In the genomic region with DNA sequence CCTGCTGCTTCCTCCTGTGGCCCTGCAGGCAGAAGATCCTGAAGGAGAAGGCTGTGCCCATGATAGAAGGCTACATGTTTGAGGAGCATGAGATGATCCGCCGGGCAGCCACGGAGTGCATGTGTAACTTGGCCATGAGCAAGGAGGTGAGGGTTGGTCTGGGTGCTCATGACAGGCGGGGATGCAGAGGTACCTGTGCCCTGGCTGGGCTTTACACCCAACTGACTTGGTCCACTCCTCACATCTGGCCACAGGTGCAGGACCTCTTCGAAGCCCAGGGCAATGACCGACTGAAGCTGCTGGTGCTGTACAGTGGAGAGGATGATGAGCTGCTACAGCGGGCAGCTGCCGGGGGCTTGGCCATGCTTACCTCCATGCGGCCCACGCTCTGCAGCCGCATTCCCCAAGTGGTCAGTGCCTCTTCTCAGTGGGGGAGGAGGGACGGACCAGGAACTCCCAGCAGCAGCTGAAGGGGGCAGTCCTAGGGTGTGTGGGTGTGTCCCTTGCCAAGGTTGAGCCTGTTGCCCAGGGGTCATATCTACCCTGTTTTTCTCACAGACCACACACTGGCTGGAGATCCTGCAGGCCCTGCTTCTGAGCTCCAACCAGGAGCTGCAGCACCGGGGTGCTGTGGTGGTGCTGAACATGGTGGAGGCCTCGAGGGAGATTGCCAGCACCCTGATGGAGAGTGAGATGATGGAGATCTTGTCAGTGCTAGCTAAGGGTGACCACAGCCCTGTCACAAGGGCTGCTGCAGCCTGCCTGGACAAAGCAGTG, we compare ENCODE assay signal across 21 cellular contexts. TPM values are rescaled to one million over a fixed set of nuclear protein-coding genes. Genes with fewer than 3 reads are reported as not detected.
DNase-seq lines count a peak whose midpoint lies in the region; ATAC-seq and TF ChIP-seq lines count a peak whose summit lies in the region.
"Had no signal": no experiment of that assay in that cellular context is flagged by ENCODE, and none has a peak within 500 bp of the region (broad histone marks: within the 10 kb centered on the region; RNA-seq: fewer than 3 reads in every experiment).

No MANE protein-coding gene starts in this region.

- no peak overlapping the region for H3K4me3 Mint-ChIP-seq in stimulated activated naive CD8-positive, alpha-beta T cell treated with anti-CD3 and anti-CD28 coated beads, Interleukin-15, Interleukin-2, amounts not matched to agents 100 ng/mL and 50 ng/mL, for 24 hours
- no peak overlapping the region for H3K4me3 Mint-ChIP-seq in stimulated activated naive CD8-positive, alpha-beta T cell treated with anti-CD3 and anti-CD28 coated beads, Interleukin-15, amount 100 ng/mL, for 72 hours
- no peak overlapping the region for H3K4me3 Mint-ChIP-seq in WTC11
- peak overlapping the region in 9 of 10 donors; percentile 8 to 89 (median 63) for H3K4me3 Mint-ChIP-seq in naive thymus-derived CD4-positive, alpha-beta T cell

- no peaks in the 10 kb centered on the region for H3K9me3 Mint-ChIP-seq in stimulated activated naive CD8-positive, alpha-beta T cell treated with anti-CD3 and anti-CD28 coated beads, Interleukin-15, Interleukin-2, amounts not matched to agents 100 ng/mL and 50 ng/mL, for 24 hours
- H3K9me3 Mint-ChIP-seq in stimulated activated naive CD8-positive, alpha-beta T cell treated with anti-CD3 and anti-CD28 coated beads, Interleukin-15, amount 100 ng/mL, for 72 hours = no peaks in the 10 kb centered on the region
- H3K9me3 Mint-ChIP-seq in WTC11 = no peaks in the 10 kb centered on the region
- H3K9me3 Mint-ChIP-seq in naive thymus-derived CD4-positive, alpha-beta T cell = no peaks in the 10 kb centered on the region

- TF ChIP-seq CTCF in WTC11 (IDR thresholded peaks at IDR 0.05) = no peak

- H3K36me3 ChIP-seq in naive thymus-derived CD4-positive, alpha-beta T cell (ENCODE audit: control insufficient read depth in 2 of 3, insufficient read depth in 3 of 3, low read length in 3 of 3) = peaks cover 0 to 55% (median 4%) of the 10 kb centered on the region in 3 experiments

- H3K27ac Mint-ChIP-seq in stimulated activated naive CD8-positive, alpha-beta T cell treated with anti-CD3 and anti-CD28 coated beads, Interleukin-15, Interleukin-2, amounts not matched to agents 100 ng/mL and 50 ng/mL, for 24 hours = peak overlapping the region; percentile 11
- H3K27ac Mint-ChIP-seq in stimulated activated naive CD8-positive, alpha-beta T cell treated with anti-CD3 and anti-CD28 coated beads, Interleukin-15, amount 100 ng/mL, for 72 hours = no peak overlapping the region
- peak overlapping the region; percentile 72; the same call in 1 of the 2 replicates for H3K27ac Mint-ChIP-seq in WTC11
- H3K27ac Mint-ChIP-seq in naive thymus-derived CD4-positive, alpha-beta T cell = peak overlapping the region in 6 of 9 donors; percentile 7 to 82 (median 60)

- H3K9me3 ChIP-seq in naive thymus-derived CD4-positive, alpha-beta T cell (ENCODE audit: control insufficient read depth in 2 of 3, low read length in 3 of 3) = no peaks in the 10 kb centered on the region
- H3K9me3 ChIP-seq: esophagus squamous epithelium, gastroesophageal sphincter, HAP-1, psoas muscle, tibial artery had no signal

- ATAC-seq in stimulated activated naive CD8-positive, alpha-beta T cell treated with anti-CD3 and anti-CD28 coated beads, Interleukin-15, amount 100 ng/mL, for 72 hours = no peak
- no peak for ATAC-seq in WTC11
- no peak for ATAC-seq in naive thymus-derived CD4-positive, alpha-beta T cell
- no peak for ATAC-seq in HG03571 (IDR thresholded peaks at IDR 0.05; ENCODE audit: unreplicated experiment)
- ATAC-seq: gastroesophageal sphincter, Panc1, psoas muscle had no signal

- CTCF ChIA-PET in WTC11 (lab: Charles Lee) = interaction anchor here (1.1 to 6.2 kb wide), 3 partner anchors 19 to 147 kb away, joined by 3 to 264 read pairs (median 116); a partner anchor contains a TSS
- CTCF ChIA-PET in naive thymus-derived CD4-positive, alpha-beta T cell (lab: Charles Lee) = interaction anchor here (7.7 kb wide), 1 partner anchor 21 kb away, joined by 67 read pairs; a partner anchor contains a TSS

- H3K4me3 ChIP-seq in naive thymus-derived CD4-positive, alpha-beta T cell (ENCODE audit: low read length) = no peak overlapping the region
- H3K4me3 ChIP-seq: esophagus squamous epithelium, gastroesophageal sphincter, HAP-1, psoas muscle, tibial artery had no signal

- no peak for DNase-seq in stimulated activated naive CD8-positive, alpha-beta T cell treated with anti-CD3 and anti-CD28 coated beads, Interleukin-15, amount 100 ng/mL, for 72 hours
- no peak for DNase-seq in WTC11 (ENCODE audit: low spot score)
- no peak for DNase-seq in naive thymus-derived CD4-positive, alpha-beta T cell
- no peak for DNase-seq in NCI-H345 treated with DMSO at 0.1 percent for 48 hours (lab: John Stamatoyannopoulos, UW; ENCODE audit: unreplicated experiment)
- DNase-seq in NCI-H1417 treated with DMSO at 0.1 percent for 48 hours (lab: John Stamatoyannopoulos, UW) = no peak
- DNase-seq: activated gamma-delta T cell treated with Interleukin-2 at 50 U/mL for 16 hours; DND-41; esophagus squamous epithelium; NCI-H1092; NCI-H2081; NCI-H446 treated with DMSO at 0.1 percent for 48 hours; psoas muscle; stimulated activated CD4-positive, alpha-beta T cell treated with anti-CD3 and anti-CD28 coated beads, Interleukin-2, amount 100 ng/mL, for 24 hours; stimulated activated naive CD4-positive, alpha-beta T cell treated with Interleukin-2 at 50 U/mL for 16 hours; T1000; tibial artery had no signal

- H3K27ac ChIP-seq in naive thymus-derived CD4-positive, alpha-beta T cell (ENCODE audit: low read depth, low read length) = no peak overlapping the region
- H3K27ac ChIP-seq: esophagus squamous epithelium, psoas muscle, tibial artery had no signal

- intact Hi-C loops in naive thymus-derived CD4-positive, alpha-beta T cell (cut with micrococcal nuclease) = loop anchor here in 1 of 2 donors (10.0 kb wide), 1 partner anchor 902 kb away; a partner anchor contains a TSS

- H3K4me1 Mint-ChIP-seq in stimulated activated naive CD8-positive, alpha-beta T cell treated with anti-CD3 and anti-CD28 coated beads, Interleukin-15, Interleukin-2, amounts not matched to agents 100 ng/mL and 50 ng/mL, for 24 hours (ENCODE audit: low read depth) = peaks cover 12% of the 10 kb centered on the region
- peaks cover 20% of the 10 kb centered on the region for H3K4me1 Mint-ChIP-seq in stimulated activated naive CD8-positive, alpha-beta T cell treated with anti-CD3 and anti-CD28 coated beads, Interleukin-15, amount 100 ng/mL, for 72 hours
- H3K4me1 Mint-ChIP-seq in WTC11 = peaks cover 16% of the 10 kb centered on the region
- H3K4me1 Mint-ChIP-seq in naive thymus-derived CD4-positive, alpha-beta T cell = peaks cover 0 to 24% (median 13%) of the 10 kb centered on the region in 7 donors

- no peaks in the 10 kb centered on the region for H3K27me3 Mint-ChIP-seq in stimulated activated naive CD8-positive, alpha-beta T cell treated with anti-CD3 and anti-CD28 coated beads, Interleukin-15, Interleukin-2, amounts not matched to agents 100 ng/mL and 50 ng/mL, for 24 hours
- H3K27me3 Mint-ChIP-seq in stimulated activated naive CD8-positive, alpha-beta T cell treated with anti-CD3 and anti-CD28 coated beads, Interleukin-15, amount 100 ng/mL, for 72 hours = no peaks in the 10 kb centered on the region
- H3K27me3 Mint-ChIP-seq in WTC11 (ENCODE audit: low read depth) = no peaks in the 10 kb centered on the region
- H3K27me3 Mint-ChIP-seq in naive thymus-derived CD4-positive, alpha-beta T cell = no peaks in the 10 kb centered on the region

- POLR2A ChIA-PET in WTC11 (lab: Charles Lee) = interaction anchor here (0.8 to 1.9 kb wide), 2 partner anchors 10 to 18 kb away, joined by 3 to 19 read pairs; a partner anchor contains a TSS
- POLR2A ChIA-PET in naive thymus-derived CD4-positive, alpha-beta T cell (lab: Charles Lee) = interaction anchor here (1.8 to 9.2 kb wide), 2 partner anchors 13 to 20 kb away, joined by 4 to 119 read pairs; a partner anchor contains a TSS

- peaks cover 45% of the 10 kb centered on the region for H3K36me3 Mint-ChIP-seq in stimulated activated naive CD8-positive, alpha-beta T cell treated with anti-CD3 and anti-CD28 coated beads, Interleukin-15, Interleukin-2, amounts not matched to agents 100 ng/mL and 50 ng/mL, for 24 hours (ENCODE audit: low read depth)
- peaks cover 43% of the 10 kb centered on the region for H3K36me3 Mint-ChIP-seq in WTC11
- H3K36me3 Mint-ChIP-seq in naive thymus-derived CD4-positive, alpha-beta T cell = peaks cover 0 to 29% (median 4%) of the 10 kb centered on the region in 5 donors

- H3K4me1 ChIP-seq in naive thymus-derived CD4-positive, alpha-beta T cell (ENCODE audit: control insufficient read depth in 2 of 2, insufficient read depth in 2 of 2, low read length in 2 of 2) = peaks cover 10 to 15% of the 10 kb centered on the region in 2 donors

- no peaks in the 10 kb centered on the region for H3K27me3 ChIP-seq in naive thymus-derived CD4-positive, alpha-beta T cell (ENCODE audit: control insufficient read depth in 2 of 2, insufficient read depth in 2 of 2, low read length in 2 of 2)
- H3K27me3 ChIP-seq: esophagus squamous epithelium, gastroesophageal sphincter, tibial artery had no signal

TF ChIP-seq in WTC11, 78 proteins besides CTCF, POLR2A, EP300 and RAD21 (continues in another document):
- no peak for TF ChIP-seq GABPB1 (CRISPR knock-in tag; IDR thresholded peaks at IDR 0.05)

RNA-seq across cellular contexts. Expression of a gene that starts 1.6 kb away (rescaled TPM):
- total RNA-seq in WTC11 (2021) = 26.1 to 31.9 TPM (median 27.8 TPM) in 3 replicates
- total RNA-seq in naive thymus-derived CD4-positive, alpha-beta T cell = 10 to 100 TPM in 3 of 5 experiments, 1 to 10 TPM in 2; 5.8 to 24.6 (median 16.3) TPM
- 1 to 10 TPM; 2.5 to 3.9 TPM for polyA plus RNA-seq in naive thymus-derived CD4-positive, alpha-beta T cell

RNA-seq across cellular contexts. Expression of a gene that starts 18.0 kb away (rescaled TPM):
- total RNA-seq in WTC11 (2021) = 92.1 to 102 TPM (median 101 TPM) in 3 replicates
- total RNA-seq in naive thymus-derived CD4-positive, alpha-beta T cell = 10 to 100 TPM; 34.2 to 72.7 (median 62.0) TPM
- polyA plus RNA-seq in naive thymus-derived CD4-positive, alpha-beta T cell = 10 to 100 TPM; 57.3 to 75.1 TPM

RNA-seq across cellular contexts. Expression of a gene that starts 20.7 kb away (rescaled TPM):
- total RNA-seq in WTC11 (2021) = 16.4 to 23.6 TPM (median 21.7 TPM) in 3 replicates
- total RNA-seq in naive thymus-derived CD4-positive, alpha-beta T cell = 10 to 100 TPM; 13.3 to 34.2 (median 29.0) TPM
- polyA plus RNA-seq in naive thymus-derived CD4-positive, alpha-beta T cell = 10 to 100 TPM; 48.9 to 50.9 TPM

RNA-seq across cellular contexts. Expression of a gene that starts 41.2 kb away (rescaled TPM):
- 114 to 130 TPM (median 121 TPM) in 3 replicates for total RNA-seq in WTC11 (2021)
- total RNA-seq in naive thymus-derived CD4-positive, alpha-beta T cell = 10 to 100 TPM in 3 of 5 experiments, 1 to 10 TPM in 2; 2.6 to 98.9 (median 19.4) TPM
- polyA plus RNA-seq in naive thymus-derived CD4-positive, alpha-beta T cell = under 1 TPM; 0.47 to 0.53 TPM

RNA-seq across cellular contexts. Expression of a gene that starts 50.0 kb away (rescaled TPM):
- 27.9 to 31.5 TPM (median 31.0 TPM) in 3 replicates for total RNA-seq in WTC11 (2021)
- 100 to 1,000 TPM; 117 to 171 (median 149) TPM for total RNA-seq in naive thymus-derived CD4-positive, alpha-beta T cell
- 1 to 10 TPM; 7.1 to 8.4 TPM for polyA plus RNA-seq in naive thymus-derived CD4-positive, alpha-beta T cell

Comparison
In these comparisons a context has a peak if more than half of its experiments do, and no peak if none do; other contexts are left out.
1. H3K27ac Mint-ChIP-seq: peak in stimulated activated naive CD8-positive, alpha-beta T cell treated with anti-CD3 and anti-CD28 coated beads, Interleukin-15, Interleukin-2, amounts not matched to agents 100 ng/mL and 50 ng/mL, for 24 hours (single experiment), WTC11 (single experiment) and naive thymus-derived CD4-positive, alpha-beta T cell (6 of 9); none in stimulated activated naive CD8-positive, alpha-beta T cell treated with anti-CD3 and anti-CD28 coated beads, Interleukin-15, amount 100 ng/mL, for 72 hours (0 of 2).
2. H3K4me3 Mint-ChIP-seq: peak in naive thymus-derived CD4-positive, alpha-beta T cell (9 of 10); none in stimulated activated naive CD8-positive, alpha-beta T cell treated with anti-CD3 and anti-CD28 coated beads, Interleukin-15, Interleukin-2, amounts not matched to agents 100 ng/mL and 50 ng/mL, for 24 hours (single experiment), stimulated activated naive CD8-positive, alpha-beta T cell treated with anti-CD3 and anti-CD28 coated beads, Interleukin-15, amount 100 ng/mL, for 72 hours (0 of 2) and WTC11 (single experiment).